In the genomic region with DNA sequence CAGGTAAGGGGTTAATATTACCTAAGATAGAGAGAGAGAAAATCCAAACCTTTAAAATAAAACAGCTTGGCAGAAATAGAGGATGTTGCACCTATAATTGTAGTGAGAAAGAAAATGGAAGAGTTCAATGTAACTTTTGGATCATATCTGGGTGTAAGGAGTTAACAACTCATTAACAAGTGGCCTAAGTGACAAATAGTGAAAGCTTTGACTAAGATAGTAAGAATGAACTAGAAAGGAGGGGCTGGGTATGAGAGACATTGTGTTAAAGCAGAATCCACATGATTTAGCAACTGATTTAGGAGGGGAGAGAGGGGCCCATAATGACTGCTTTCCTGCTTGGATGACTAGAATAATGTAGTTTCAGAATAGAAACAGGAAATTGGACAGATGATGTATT, we compare ENCODE assay signal across 27 cellular contexts.
DNase-seq lines count a peak whose midpoint lies in the region; ATAC-seq, FAIRE-seq and TF ChIP-seq lines count a peak whose summit lies in the region.
"Had no signal": no experiment of that assay in that cellular context is flagged by ENCODE, and none has a peak within 500 bp of the region (broad histone marks: within the 10 kb centered on the region; RNA-seq: fewer than 3 reads in every experiment).

No MANE protein-coding gene starts in this region.

- SMC1A ChIA-PET in GM12878 (lab: Charles Lee; ENCODE audit: uncharacterized antibody, unreplicated experiment) = no interaction called here

- POLR2A ChIA-PET in GM12878 (lab: Charles Lee) (no interaction called here), HepG2 (lab: Yijun Ruan, JAX) (no interaction called here)

- no peaks in the 10 kb centered on the region for H3K4me1 ChIP-seq in GM12878 (ENCODE audit: control insufficient read depth, insufficient read depth, low read length)
- no peaks in the 10 kb centered on the region for H3K4me1 ChIP-seq in mammary epithelial cell (ENCODE audit: insufficient read depth, low read length)
- H3K4me1 ChIP-seq in HepG2 (ENCODE audit: insufficient read depth, low read length) = no peaks in the 10 kb centered on the region
- H3K4me1 ChIP-seq: gastrocnemius medialis, tibial nerve had no signal

- H3K4me2 ChIP-seq in GM12878 (ENCODE audit: control insufficient read depth, insufficient read depth) (no peak overlapping the region), mammary epithelial cell (ENCODE audit: insufficient read depth, low read depth, low read length) (no peak overlapping the region), HepG2 (ENCODE audit: low read depth, low read length) (no peak overlapping the region)
- H3K4me2 ChIP-seq: hepatocyte had no signal

- TF ChIP-seq POLR2A in GM12878 (IDR thresholded peaks at IDR 0.05; ENCODE audit: low read depth, low read length) = no peak
- no peak for TF ChIP-seq POLR2A in HepG2 (IDR thresholded peaks at IDR 0.05; ENCODE audit: insufficient read depth in 1 of 2, low read depth in 2 of 2, low read length in 2 of 2)

- no peaks in the 10 kb centered on the region; a peak in 1 of 4 replicates for H3K27me3 ChIP-seq in GM12878 (replicated peaks in 1 of 2; ENCODE audit: control insufficient read depth in 2 of 2, insufficient read depth in 2 of 2, low read length in 1 of 2)
- H3K27me3 ChIP-seq in mammary epithelial cell (ENCODE audit: insufficient read depth, low read length) = no peaks in the 10 kb centered on the region
- H3K27me3 ChIP-seq in HepG2 (ENCODE audit: control insufficient read depth in 1 of 2, insufficient read depth in 2 of 2, low read length in 2 of 2) = no peaks in the 10 kb centered on the region
- H3K27me3 ChIP-seq: gastrocnemius medialis, hepatocyte, ovary, tibial nerve had no signal

- H3K79me2 ChIP-seq in GM12878 (ENCODE audit: control insufficient read depth, insufficient read depth, low read length) = no peaks in the 10 kb centered on the region
- H3K79me2 ChIP-seq in mammary epithelial cell (ENCODE audit: insufficient read depth, low read length) = no peaks in the 10 kb centered on the region
- H3K79me2 ChIP-seq in HepG2 (ENCODE audit: insufficient read depth, low read length) = no peaks in the 10 kb centered on the region
- H3K79me2 ChIP-seq: hepatocyte had no signal

- TF ChIP-seq CTCF in GM12878 (IDR thresholded peaks at IDR 0.05 in 2 of 3, conservative IDR thresholded peaks at IDR 0.05 in 1 of 3; ENCODE audit: control insufficient read depth in 2 of 3, extremely low read depth in 1 of 3, insufficient read depth in 1 of 3, low read depth in 3 of 3, low read length in 3 of 3) (no peak), mammary epithelial cell (conservative IDR thresholded peaks at IDR 0.05 in 1 of 2, IDR thresholded peaks at IDR 0.05 in 1 of 2; ENCODE audit: extremely low read depth in 1 of 2, insufficient read depth in 1 of 2, low read depth in 1 of 2, low read length in 2 of 2) (no peak), HepG2 (CRISPR knock-in tag; IDR thresholded peaks at IDR 0.05) (no peak)

- H3K4me3 ChIP-seq in GM12878 (no peak overlapping the region), mammary epithelial cell (replicated peaks in 1 of 3; ENCODE audit: insufficient read depth in 1 of 3, low read depth in 2 of 3, low read length in 3 of 3) (no peak overlapping the region), HepG2 (replicated peaks in 1 of 3; ENCODE audit: insufficient read depth in 1 of 3, low read depth in 2 of 3, low read length in 3 of 3) (no peak overlapping the region)
- H3K4me3 ChIP-seq: gastrocnemius medialis, GM23248, hepatocyte, ovary, skin epidermis, tibial nerve had no signal

- H3K27ac ChIP-seq in GM12878 (ENCODE audit: control insufficient read depth, insufficient read depth) = no peak overlapping the region
- no peak overlapping the region for H3K27ac ChIP-seq in mammary epithelial cell (ENCODE audit: insufficient read depth, low read depth, low read length)
- H3K27ac ChIP-seq in HepG2 (ENCODE audit: extremely low read length, insufficient read depth, low read length) = no peak overlapping the region
- H3K27ac ChIP-seq: gastrocnemius medialis, GM23248, hepatocyte, ovary, skin epidermis, tibial nerve, WERI-Rb-1 had no signal

- H3K9me3 ChIP-seq in GM12878 (replicated peaks; ENCODE audit: control insufficient read depth, insufficient read depth, low read length) = no peaks in the 10 kb centered on the region
- no peaks in the 10 kb centered on the region for H3K9me3 ChIP-seq in mammary epithelial cell (replicated peaks; ENCODE audit: insufficient read depth, low read length)
- no peaks in the 10 kb centered on the region for H3K9me3 ChIP-seq in HepG2 (ENCODE audit: low read length)
- H3K9me3 ChIP-seq: gastrocnemius medialis, ovary, tibial nerve had no signal

- ATAC-seq in GM18519 (IDR thresholded peaks at IDR 0.05; ENCODE audit: low FRiP score, unreplicated experiment) = peak; percentile 61
- ATAC-seq in GM19463 (IDR thresholded peaks at IDR 0.05; ENCODE audit: unreplicated experiment) = peak; percentile 91
- ATAC-seq in HG02981 (IDR thresholded peaks at IDR 0.05; ENCODE audit: unreplicated experiment) = peak; percentile 85
- peak; percentile 33; the same call in 1 of the 3 replicates for ATAC-seq in GM12878
- ATAC-seq in HepG2 = no peak
- ATAC-seq: gastrocnemius medialis, left cardiac atrium, Panc1 had no signal

- no peak overlapping the region for H2AFZ ChIP-seq in GM12878 (ENCODE audit: control insufficient read depth, low read depth, low read length)
- H2AFZ ChIP-seq in mammary epithelial cell (ENCODE audit: low read depth, low read length) = no peak overlapping the region
- H2AFZ ChIP-seq in HepG2 (ENCODE audit: low read length) = no peak overlapping the region
- H2AFZ ChIP-seq: GM23248, hepatocyte had no signal

- FAIRE-seq in GM12878 (lab: Jason Lieb, UNC) (no peak), HepG2 (lab: Jason Lieb, UNC) (no peak)
- FAIRE-seq: endometrium had no signal

- TF ChIP-seq RAD21 in GM12878 (IDR thresholded peaks at IDR 0.05; ENCODE audit: insufficient read depth, low read depth, low read length) = no peak
- no peak for TF ChIP-seq RAD21 in HepG2 (CRISPR knock-in tag; IDR thresholded peaks at IDR 0.05)

- no peak for DNase-seq in GM12878 (ENCODE audit: low read depth, low spot score)
- DNase-seq in mammary epithelial cell = no peak
- no peak for DNase-seq in HepG2 (ENCODE audit: low spot score)
- DNase-seq in germinal center (ENCODE audit: low spot score) = no peak
- DNase-seq: ACHN; activated CD4-positive, alpha-beta T cell treated with anti-CD3 and anti-CD28 coated beads, Interleukin-2, amount 10 ng/mL, durations not matched to agents 24 days and 14 days; activated naive CD4-positive, alpha-beta T cell; activated T-cell treated with anti-CD3 and anti-CD28 coated beads, Interleukin-2, amount 50 U/mL, for 48 hours; gastrocnemius medialis; GDM1; GM23248; left cardiac atrium; NCI-H1092 treated with DMSO at 0.1 percent for 48 hours; NCI-H1930; NCI-H526; ovary; retina; SIG-M5; WERI-Rb-1 had no signal

- TF ChIP-seq EP300 in GM12878 (IDR thresholded peaks at IDR 0.05; ENCODE audit: borderline replicate concordance in 1 of 2, control insufficient read depth in 1 of 2, low read depth in 2 of 2, low read length in 2 of 2) (no peak), HepG2 (IDR thresholded peaks at IDR 0.05; ENCODE audit: low read depth in 2 of 2, low read length in 2 of 2) (no peak), HepG2 (CRISPR knock-in tag; IDR thresholded peaks at IDR 0.05; ENCODE audit: borderline replicate concordance) (no peak)

- intact Hi-C loops in GM12878 (cut with micrococcal nuclease; ENCODE audit: unreplicated experiment) = no loop called here
- intact Hi-C loops in mammary epithelial cell (cut with micrococcal nuclease) = no loop called here
- intact Hi-C loops in HepG2 (cut with micrococcal nuclease; ENCODE audit: unreplicated experiment) = no loop called here

- no peaks in the 10 kb centered on the region for H4K20me1 ChIP-seq in GM12878 (ENCODE audit: control insufficient read depth, insufficient read depth)
- H4K20me1 ChIP-seq in mammary epithelial cell (ENCODE audit: insufficient read depth, low read length) = no peaks in the 10 kb centered on the region
- H4K20me1 ChIP-seq in HepG2 (ENCODE audit: insufficient read depth, low read length) = no peaks in the 10 kb centered on the region

- BruUV-seq in GM12878 (replicated peaks; lab: Mats Ljungman, UMichigan) = no TSS peak
- no TSS peak for BruUV-seq in mammary epithelial cell (replicated peaks; lab: Mats Ljungman, UMichigan)
- BruUV-seq in HepG2 (replicated peaks; lab: Mats Ljungman, UMichigan) = no TSS peak

- CTCF ChIA-PET in GM12878 (lab: Yijun Ruan, JAX) = no interaction called here
- CTCF ChIA-PET in mammary epithelial cell (lab: Charles Lee; ENCODE audit: low non-redundant PET) = no interaction called here
- CTCF ChIA-PET in HepG2 (lab: Yijun Ruan, JAX; ENCODE audit: low intra/inter-chr PET ratio, low total read pairs) = no interaction called here

- in situ Hi-C loops in GM12878 (cut with MboI) = no loop called here
- in situ Hi-C loops in mammary epithelial cell (cut with MboI; ENCODE audit: low sequenced_read_pairs in 2 of 2) = no loop called here
- in situ Hi-C loops in HepG2 (cut with HindIII; ENCODE audit: extremely low pct_ligation_motif_present, low pct_unique_long_range_greater_than_20kb) = no loop called here

- RAD21 ChIA-PET in GM12878 (lab: Charles Lee; ENCODE audit: unreplicated experiment) = no interaction called here

- dilution Hi-C loops in mammary epithelial cell (cut with HindIII; ENCODE audit: low sequenced_read_pairs) = no loop called here

- H3K36me3 ChIP-seq in GM12878 (ENCODE audit: control insufficient read depth in 2 of 2, insufficient read depth in 2 of 2, low read length in 1 of 2) = no peaks in the 10 kb centered on the region
- no peaks in the 10 kb centered on the region for H3K36me3 ChIP-seq in mammary epithelial cell (ENCODE audit: insufficient read depth, low read length)
- H3K36me3 ChIP-seq in HepG2 (replicated peaks in 1 of 2; ENCODE audit: control insufficient read depth in 1 of 2, insufficient read depth in 2 of 2, low read length in 2 of 2) = no peaks in the 10 kb centered on the region
- H3K36me3 ChIP-seq: gastrocnemius medialis, ovary, tibial nerve, WERI-Rb-1 had no signal

- no peak overlapping the region for H3K9ac ChIP-seq in GM12878 (ENCODE audit: control insufficient read depth, insufficient read depth, low read length)
- H3K9ac ChIP-seq in mammary epithelial cell (ENCODE audit: insufficient read depth, low read length) = no peak overlapping the region
- H3K9ac ChIP-seq in HepG2 (ENCODE audit: insufficient read depth, low read depth, low read length) = no peak overlapping the region
- H3K9ac ChIP-seq: GM23248 had no signal

TF ChIP-seq in GM12878, 131 proteins besides CTCF, POLR2A, EP300 and RAD21 (continues in another document):
- TF ChIP-seq NR2C2 (IDR thresholded peaks at IDR 0.05; ENCODE audit: borderline replicate concordance, control insufficient read depth, insufficient read length, low read depth) (no peak), SP1 (IDR thresholded peaks at IDR 0.05; ENCODE audit: low read depth, low read length) (no peak), BRCA1 (IDR thresholded peaks at IDR 0.05; ENCODE audit: low read depth, low read length) (no peak), ZSCAN29 (IDR thresholded peaks at IDR 0.05) (no peak)

TF ChIP-seq in HepG2, 621 proteins besides CTCF, POLR2A, EP300 and RAD21 (continues in another document):
- no peak for TF ChIP-seq GZF1 (CRISPR knock-in tag; IDR thresholded peaks at IDR 0.05)
